In genomic region chr6:38039497-38039896, GRCh38 we compare ENCODE assay signal across 24 cellular contexts.
"Had no signal": no experiment of that assay in that cellular context is flagged by ENCODE, and none has a peak within 500 bp of the region (broad histone marks: within the 10 kb centered on the region; RNA-seq: fewer than 3 reads in every experiment).

No MANE protein-coding gene starts in this region.

- H3K27ac ChIP-seq: coronary artery, lower lobe of right lung, psoas muscle, right lobe of liver, spleen, testis, tibial nerve, upper lobe of right lung had no signal

- FAIRE-seq: endothelial cell of umbilical vein had no signal

- DNase-seq: cerebellar nuclear complex; effector CD4-positive, alpha-beta T cell; endodermal cell; erythroblast; foreskin melanocyte; head of caudate nucleus; hippocampal formation; lower lobe of right lung; midbrain; nephron progenitor cell; psoas muscle; retina; right lobe of liver; spleen; stimulated activated CD4-positive, alpha-beta T cell treated with anti-CD3 and anti-CD28 coated beads, Interleukin-2, amount 100 ng/mL, for 24 hours; stimulated activated CD4-positive, alpha-beta T cell treated with anti-CD3 and anti-CD28 coated beads, Interleukin-4, amount 100 ng/mL, for 4 hours; stimulated activated naive B cell treated with anti-CD40 and anti-IgM and Interleukin-4, amounts not matched to agents 10 μg/mL and 1 μg/mL and 100 μg/mL, for 72 hours; stimulated activated naive CD8-positive, alpha-beta T cell treated with anti-CD3 and anti-CD28 coated beads, Interleukin-15, amount 100 ng/mL, for 72 hours; testis; upper lobe of right lung had no signal

- H3K9me3 Mint-ChIP-seq: endodermal cell; memory B cell; stimulated activated naive CD8-positive, alpha-beta T cell treated with anti-CD3 and anti-CD28 coated beads, Interleukin-15, amount 100 ng/mL, for 72 hours had no signal

- H3K9me3 ChIP-seq: lower lobe of right lung, psoas muscle, right lobe of liver, spleen, testis, tibial nerve, upper lobe of right lung had no signal

- H3K27me3 Mint-ChIP-seq: memory B cell; stimulated activated naive B cell treated with anti-CD40 and anti-IgM and Interleukin-4, amounts not matched to agents 10 μg/mL and 1 μg/mL and 100 μg/mL, for 72 hours; stimulated activated naive CD8-positive, alpha-beta T cell treated with anti-CD3 and anti-CD28 coated beads, Interleukin-15, amount 100 ng/mL, for 72 hours had no signal

- H3K4me1 ChIP-seq: testis had no signal

- H3K27me3 ChIP-seq: right lobe of liver, spleen, testis, tibial nerve, upper lobe of right lung had no signal

- H3K36me3 ChIP-seq: lower lobe of right lung, right lobe of liver, spleen, tibial nerve, upper lobe of right lung had no signal

- H3K27ac Mint-ChIP-seq: endodermal cell; memory B cell; nephron progenitor cell; stimulated activated naive B cell treated with anti-CD40 and anti-IgM and Interleukin-4, amounts not matched to agents 10 μg/mL and 1 μg/mL and 100 μg/mL, for 72 hours; stimulated activated naive CD8-positive, alpha-beta T cell treated with anti-CD3 and anti-CD28 coated beads, Interleukin-15, amount 100 ng/mL, for 72 hours had no signal

- H3K4me3 Mint-ChIP-seq: endodermal cell; memory B cell; nephron progenitor cell; stimulated activated naive B cell treated with anti-CD40 and anti-IgM and Interleukin-4, amounts not matched to agents 10 μg/mL and 1 μg/mL and 100 μg/mL, for 72 hours; stimulated activated naive CD8-positive, alpha-beta T cell treated with anti-CD3 and anti-CD28 coated beads, Interleukin-15, amount 100 ng/mL, for 72 hours had no signal

- H3K4me3 ChIP-seq: coronary artery, lower lobe of right lung, psoas muscle, right lobe of liver, spleen, testis, tibial nerve, upper lobe of right lung had no signal
